ENCODE assay signal across 9 cellular contexts in the genomic region with DNA sequence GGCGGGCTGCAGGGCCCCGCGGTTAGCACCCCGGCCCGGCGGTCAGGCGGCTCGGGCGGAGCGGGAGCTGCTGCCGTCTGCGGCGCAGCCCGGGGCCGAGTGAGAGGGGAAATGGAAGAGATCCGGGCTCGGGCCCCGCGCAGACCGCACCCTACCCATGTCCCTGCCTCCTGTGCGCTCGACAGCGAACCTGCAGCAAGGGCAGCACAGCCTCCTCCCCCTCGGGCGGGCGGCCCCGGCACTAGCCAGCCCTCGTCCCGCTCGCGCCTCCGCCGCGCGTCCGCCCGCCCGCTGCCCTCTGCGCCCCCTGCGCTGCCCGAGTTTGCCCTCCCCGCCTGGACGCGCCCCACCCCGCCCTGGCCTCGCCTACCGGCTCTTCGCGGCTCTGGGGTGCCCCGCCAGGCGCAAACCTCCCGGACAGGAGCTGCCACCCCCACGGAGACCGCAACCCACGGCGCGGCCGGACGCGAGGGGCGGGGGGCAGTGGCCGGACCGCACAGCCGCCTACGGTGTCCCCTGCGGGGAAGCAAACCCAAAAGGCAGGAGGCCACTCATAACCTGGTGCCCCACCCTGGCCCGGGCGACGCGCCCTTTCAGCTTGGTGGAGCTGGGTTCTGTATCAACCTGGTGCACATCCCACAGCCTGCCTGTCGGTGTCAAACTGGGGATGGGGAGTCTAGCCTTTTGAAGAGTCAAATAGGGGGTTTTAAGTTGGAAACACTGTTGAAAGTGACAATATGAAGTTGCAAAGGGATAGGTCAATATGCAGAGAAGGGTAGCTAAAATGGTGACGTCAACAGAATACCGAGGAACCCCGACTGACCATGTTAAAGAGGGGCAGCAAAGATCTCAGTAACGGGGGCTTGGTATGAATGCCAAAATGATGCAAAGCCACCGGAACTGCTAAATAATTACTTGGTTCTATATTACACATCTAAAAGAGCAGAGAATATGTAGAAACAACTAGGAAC. TPM values are rescaled to one million over a fixed set of nuclear protein-coding genes. Genes with fewer than 3 reads are reported as not detected.
DNase-seq lines count a peak whose midpoint lies in the region; TF ChIP-seq lines count a peak whose summit lies in the region.
"Had no signal": no experiment of that assay in that cellular context is flagged by ENCODE, and none has a peak within 500 bp of the region (broad histone marks: within the 10 kb centered on the region; RNA-seq: fewer than 3 reads in every experiment).

A gene (minus strand): TSS at position 101 of the 971 bp plus-strand sequence. CDS start 454 bp downstream, outside the sequence.

- no peaks in the 10 kb centered on the region for H3K9me3 ChIP-seq in esophagus (ENCODE audit: control insufficient read depth in 2 of 2, insufficient read depth in 1 of 2, low read depth in 1 of 2, low read length in 1 of 2)
- H3K9me3 ChIP-seq in OCI-LY7 (ENCODE audit: low read length), result no peaks in the 10 kb centered on the region
- H3K9me3 ChIP-seq: pancreas had no signal

- H3K4me3 ChIP-seq in esophagus (ENCODE audit: low read depth in 1 of 2, low read length in 2 of 2), result peak within 1 kb of the TSS; percentile 27 to 37
- no peak within 1 kb of the TSS for H3K4me3 ChIP-seq in OCI-LY7 (ENCODE audit: low read depth, low read length, poor library complexity, severe bottlenecking)

- H4K20me1 ChIP-seq in OCI-LY7 (ENCODE audit: insufficient read depth, low read length), result no peaks in the 10 kb centered on the region

- peak; percentile 14 for DNase-seq in ELR (ENCODE audit: low read depth)
- DNase-seq in NOMO-1 treated with DMSO at 0.1 percent for 48 hours (lab: John Stamatoyannopoulos, UW; ENCODE audit: unreplicated experiment), result peak; percentile 27
- peak; percentile 70 for DNase-seq in posterior vena cava (ENCODE audit: low spot score)
- DNase-seq in activated gamma-delta T cell treated with Interleukin-2 at 50 U/mL for 16 hours, result no peak
- no peak for DNase-seq in dedifferentiated amniotic fluid mesenchymal stem cell (ENCODE audit: extremely low spot score)
- DNase-seq in OCI-LY7 (ENCODE audit: low spot score), result no peak
- DNase-seq in SIG-M5 treated with dmso at 0.1 percent for 504 hours (lab: John Stamatoyannopoulos, UW; ENCODE audit: unreplicated experiment), result no peak

- no peaks in the 10 kb centered on the region for H3K36me3 ChIP-seq in esophagus (ENCODE audit: control insufficient read depth in 2 of 2, insufficient read depth in 2 of 2, low read length in 1 of 2)
- no peaks in the 10 kb centered on the region for H3K36me3 ChIP-seq in OCI-LY7 (ENCODE audit: insufficient read depth, low read length)
- H3K36me3 ChIP-seq: pancreas had no signal

- BruUV-seq in OCI-LY7 (replicated peaks; lab: Mats Ljungman, UMichigan), result no TSS peak

- H3K27me3 ChIP-seq in esophagus (ENCODE audit: control insufficient read depth in 1 of 2, insufficient read depth in 2 of 2, low read length in 2 of 2), result peaks cover 5 to 35% of the 10 kb centered on the region in 2 donors

- CTCF ChIA-PET in OCI-LY7 (lab: Charles Lee; ENCODE audit: unreplicated experiment), result no interaction called here

- no peak within 1 kb of the TSS for H3K4me2 ChIP-seq in OCI-LY7 (ENCODE audit: low read length)

- intact Hi-C loops in posterior vena cava (cut with DNase I), result no loop called here
- intact Hi-C loops in OCI-LY7 (cut with micrococcal nuclease; ENCODE audit: unreplicated experiment), result no loop called here

- 2 to 3% methylated on average over 41 to 76 of the region's 76 CpGs for WGBS in esophagus, 2 donors

- peaks cover 5 to 23% of the 10 kb centered on the region in 2 donors for H3K4me1 ChIP-seq in esophagus (ENCODE audit: control insufficient read depth in 2 of 2, insufficient read depth in 2 of 2, low read length in 1 of 2)
- H3K4me1 ChIP-seq in OCI-LY7 (ENCODE audit: insufficient read depth, low read length, poor library complexity, severe bottlenecking), result no peaks in the 10 kb centered on the region

- H3K27ac ChIP-seq in esophagus (ENCODE audit: low read depth in 2 of 2, low read length in 1 of 2) (no peak within 1 kb of the TSS), OCI-LY7 (ENCODE audit: low read depth, low read length, poor library complexity, severe bottlenecking) (no peak within 1 kb of the TSS)
- H3K27ac ChIP-seq: pancreas had no signal

- no peaks in the 10 kb centered on the region for H3K9me2 ChIP-seq in OCI-LY7 (ENCODE audit: insufficient read depth, low read length)

- no peak within 1 kb of the TSS for H2AFZ ChIP-seq in OCI-LY7 (ENCODE audit: low read length)

- no peak for TF ChIP-seq CTCF in OCI-LY7 (conservative IDR thresholded peaks at IDR 0.05; ENCODE audit: low read length)

- POLR2A ChIA-PET in OCI-LY7 (lab: Charles Lee), result interaction anchor here (1.6 kb wide), 1 partner anchor 19 kb away, joined by 3 read pairs; no protein-coding TSS in a partner anchor

- H3K79me2 ChIP-seq in OCI-LY7 (ENCODE audit: insufficient read depth, low read depth, low read length), result no peaks in the 10 kb centered on the region

RNA-seq across cellular contexts. Expression of the gene that starts here (rescaled TPM):
- under 1 TPM; 0.06 to 0.31 TPM for polyA plus RNA-seq in esophagus
- total RNA-seq in posterior vena cava (not detected), OCI-LY7 (2022) (not detected in 2 replicates)
- total RNA-seq in OCI-LY7 (2014; rRNA removed; shearing (Covaris generic)), result not detected in 2 replicates

Comparison
In these comparisons a context has a peak if more than half of its experiments do, and no peak if none do; other contexts are left out.
1. Peak in DNase-seq in posterior vena cava; RNA of the gene not detected or under 1 TPM.
2. DNase-seq: peak in ELR (single experiment) and NOMO-1 treated with DMSO at 0.1 percent for 48 hours (single experiment); none in activated gamma-delta T cell treated with Interleukin-2 at 50 U/mL for 16 hours (single experiment), dedifferentiated amniotic fluid mesenchymal stem cell (single experiment), OCI-LY7 (single experiment) and SIG-M5 treated with dmso at 0.1 percent for 504 hours (single experiment).